Comparison of ENCODE assay signal across 8 cellular contexts in the genomic region with DNA sequence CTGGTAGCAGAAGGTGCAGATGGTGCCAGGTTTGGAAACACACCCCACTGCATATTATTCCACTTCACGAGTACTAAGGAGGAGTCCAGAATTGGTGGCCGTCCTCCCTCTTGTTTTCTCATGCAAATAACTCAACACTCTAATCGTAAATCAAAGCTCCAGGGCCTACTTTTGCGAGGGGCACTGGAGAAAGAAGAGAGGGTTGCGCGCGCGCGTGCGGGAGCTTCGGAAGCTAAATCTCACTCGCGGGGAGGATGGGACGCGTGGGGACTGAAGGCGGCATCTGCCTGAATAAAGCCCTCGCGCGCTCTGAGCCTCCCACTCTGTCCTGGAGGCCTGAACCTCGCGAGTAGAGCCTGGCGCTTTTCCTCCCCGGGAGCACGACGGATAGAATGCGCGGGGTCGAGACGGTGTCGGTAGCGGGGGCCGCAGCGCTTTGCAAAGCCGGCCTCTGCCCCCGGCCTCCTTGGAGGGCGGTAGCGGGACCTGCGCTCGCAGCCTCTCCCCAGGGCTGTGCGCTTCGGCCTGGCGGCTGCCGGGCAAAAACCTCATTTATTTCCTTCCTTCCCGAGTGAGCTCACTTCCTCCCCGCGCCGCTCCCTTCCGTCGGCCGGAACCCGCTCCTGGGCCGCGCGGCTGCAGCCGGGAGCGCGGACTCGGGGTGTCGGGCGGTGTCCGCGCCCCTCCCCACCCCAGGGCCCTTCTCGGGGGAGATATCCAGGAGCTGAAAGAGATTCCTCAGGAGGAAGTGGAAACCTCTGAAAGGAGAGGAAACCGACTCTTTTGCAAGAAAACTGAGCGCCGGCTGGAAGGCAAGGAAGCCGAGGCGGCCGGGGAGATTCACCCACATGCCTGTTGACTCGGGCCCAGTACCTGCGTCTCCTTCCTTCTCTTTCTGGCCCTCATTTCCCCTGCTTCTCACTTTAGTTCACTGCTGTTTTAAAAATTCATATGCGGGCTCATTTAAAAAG.
A peak's percentile ranks its signal among the peaks of the same experiment; 100 is the strongest.
DNase-seq lines count a peak whose midpoint lies in the region; ATAC-seq lines count a peak whose summit lies in the region.

No MANE protein-coding gene starts in this region.

- DNase-seq in amniotic stem cell (lab: John Stamatoyannopoulos, UW) (no peak), NCI-H2171 (lab: John Stamatoyannopoulos, UW) (no peak), cortex of kidney (lab: John Stamatoyannopoulos, UW) (no peak), DMS79 treated with DMSO at 0.1 percent for 48 hours (lab: John Stamatoyannopoulos, UW) (no peak)

- H3K9ac ChIP-seq in duodenal mucosa (ENCODE audit: low read depth in 1 of 2, low read length in 2 of 2) (no peak overlapping the region), muscle layer of colon (ENCODE audit: low read length) (peak overlapping the region; percentile 75)

- H3K9me3 ChIP-seq in duodenal mucosa (ENCODE audit: control insufficient read depth in 1 of 2, low read length in 2 of 2) (no peaks in the 10 kb centered on the region), muscle layer of colon (ENCODE audit: low read length) (no peaks in the 10 kb centered on the region)

- no peak overlapping the region for H3K27ac ChIP-seq in duodenal mucosa (ENCODE audit: low read depth, low read length)
- H3K27ac ChIP-seq in muscle layer of colon (ENCODE audit: low read depth, low read length) = peak overlapping the region; percentile 84

- no peaks in the 10 kb centered on the region for H3K36me3 ChIP-seq in duodenal mucosa (ENCODE audit: control insufficient read depth in 1 of 2, insufficient read depth in 2 of 2, low read length in 2 of 2)
- H3K36me3 ChIP-seq in muscle layer of colon (ENCODE audit: insufficient read depth, low read length) = peaks cover 4% of the 10 kb centered on the region

- H3K4me1 ChIP-seq in duodenal mucosa (ENCODE audit: control insufficient read depth in 1 of 2, insufficient read depth in 2 of 2, low read length in 2 of 2) (peaks cover 0 to 6% of the 10 kb centered on the region in 2 donors), muscle layer of colon (ENCODE audit: insufficient read depth, low read length) (peaks cover 35% of the 10 kb centered on the region)

- H3K4me3 ChIP-seq in duodenal mucosa (ENCODE audit: low read depth in 1 of 2, low read length in 2 of 2) (peak overlapping the region; percentile 59 to 65), muscle layer of colon (ENCODE audit: low read depth in 1 of 2, low read length in 2 of 2) (peak overlapping the region; percentile 47 to 65)

- ATAC-seq in GM18907 (IDR thresholded peaks at IDR 0.05; ENCODE audit: unreplicated experiment) = peak; percentile 54
- ATAC-seq in HG03432 (IDR thresholded peaks at IDR 0.05; ENCODE audit: unreplicated experiment) = peak; percentile 49

- peaks cover 63 to 94% of the 10 kb centered on the region in 2 donors for H3K27me3 ChIP-seq in duodenal mucosa (ENCODE audit: control insufficient read depth in 1 of 2, insufficient read depth in 2 of 2, low read length in 2 of 2)
- no peaks in the 10 kb centered on the region for H3K27me3 ChIP-seq in muscle layer of colon (ENCODE audit: control insufficient read depth in 1 of 2, insufficient read depth in 2 of 2, low read length in 2 of 2)
